ENCODE assay signal across 23 cellular contexts in genomic region chr3:68116580-68116979, GRCh38.
"Had no signal": no experiment of that assay in that cellular context is flagged by ENCODE, and none has a peak within 500 bp of the region (broad histone marks: within the 10 kb centered on the region; RNA-seq: fewer than 3 reads in every experiment).

No MANE protein-coding gene starts in this region.

- H3K4me3 ChIP-seq: PC-9, SJCRH30, SK-N-MC had no signal

- H3K4me2 ChIP-seq: KMS-11, PC-9 had no signal

- H3K36me3 ChIP-seq: SJCRH30 had no signal

- H3K27ac ChIP-seq: KMS-11, PC-9, RWPE1, SJCRH30, SK-N-MC had no signal

- H3K9me3 ChIP-seq: SJCRH30 had no signal

- H3K27me3 ChIP-seq: SJCRH30 had no signal

- H2AFZ ChIP-seq: PC-9 had no signal

- DNase-seq: Karpas-422, KBM-7, MM.1S, MV-4-11, NCI-H1092, NCI-H1436 treated with DMSO at 0.1 percent for 48 hours, NCI-H1694 treated with DMSO at 0.1 percent for 48 hours, NCI-H187 treated with DMSO at 0.1 percent for 48 hours, NCI-H2029, NCI-H2171 treated with DMSO at 0.1 percent for 48 hours, NCI-H2227 treated with DMSO at 0.1 percent for 48 hours, NCI-H446 treated with DMSO at 0.1 percent for 48 hours, NCI-H510A, NCI-H526, NCI-H774, PC-9, SHP77, SIG-M5, SJCRH30, T-cell had no signal

- H3K4me1 ChIP-seq: SJCRH30 had no signal

- H3K9ac ChIP-seq: KMS-11 had no signal
